In genomic region chr2:12750166-12750905, GRCh38 we compare ENCODE assay signal across 1 cellular context.
TF ChIP-seq lines count a peak whose summit lies in the region.

No MANE protein-coding gene starts in this region.

TF ChIP-seq in SK-N-SH, 30 proteins besides CTCF, POLR2A, EP300 and RAD21 (continued from another document):
- TF ChIP-seq REST (IDR thresholded peaks at IDR 0.05; ENCODE audit: low read depth, low read length) (no peak), SMC3 (IDR thresholded peaks at IDR 0.05; ENCODE audit: low read depth, low read length) (no peak), POLR2AphosphoS5 (IDR thresholded peaks at IDR 0.05; ENCODE audit: low read depth, low read length) (no peak), SIN3A (IDR thresholded peaks at IDR 0.05; ENCODE audit: borderline replicate concordance, low read depth, low read length) (no peak), TEAD4 (IDR thresholded peaks at IDR 0.05; ENCODE audit: borderline replicate concordance, insufficient read depth) (no peak), FOXJ3 (CRISPR knock-in tag; IDR thresholded peaks at IDR 0.05) (no peak), MXI1 (IDR thresholded peaks at IDR 0.05; ENCODE audit: low read depth, low read length) (no peak), IRF3 (IDR thresholded peaks at IDR 0.05; ENCODE audit: low read depth, low read length) (no peak), FOXM1 (IDR thresholded peaks at IDR 0.05; ENCODE audit: low read depth) (no peak), CHD2 (IDR thresholded peaks at IDR 0.05; ENCODE audit: low read length, partially characterized antibody) (no peak), RFX5 (IDR thresholded peaks at IDR 0.05; ENCODE audit: low read length) (no peak)
TF ChIP-seq in SK-N-SH: peak in this region for 0.
